8 cellular contexts compared by ENCODE assay signal in genomic region chr1:78607334-78607927, GRCh38. TPM values are rescaled to one million over a fixed set of nuclear protein-coding genes. Genes with fewer than 3 reads are reported as not detected.
DNase-seq lines count a peak whose midpoint lies in the region; FAIRE-seq and TF ChIP-seq lines count a peak whose summit lies in the region.

No MANE protein-coding gene starts in this region.

- no peak overlapping the region for H3K4me2 ChIP-seq in hepatocyte

- no peaks in the 10 kb centered on the region for H3K4me1 ChIP-seq in hepatocyte (ENCODE audit: insufficient read depth)

- H3K36me3 ChIP-seq in hepatocyte (replicated peaks; ENCODE audit: insufficient read depth, low read depth), result no peaks in the 10 kb centered on the region

- TF ChIP-seq POLR2A in H54 (IDR thresholded peaks at IDR 0.05; ENCODE audit: low read depth, low read length), result no peak

- no peaks in the 10 kb centered on the region for H4K20me1 ChIP-seq in hepatocyte (ENCODE audit: insufficient read depth, poor library complexity, severe bottlenecking)

- H3K27ac ChIP-seq in hepatocyte, result no peak overlapping the region

- no peaks in the 10 kb centered on the region for H3K79me2 ChIP-seq in hepatocyte

- peak; percentile 65 for FAIRE-seq in H54 (lab: Jason Lieb, UNC)

- WGBS in hepatocyte (ENCODE audit: low lambda C conversion rate, missing lambda C conversion rate), result 89% methylated on average over 5 of the region's 5 CpGs

- in situ Hi-C loops in ACHN (cut with HindIII; ENCODE audit: low pct_ligation_motif_present, low pct_unique_long_range_greater_than_20kb, low sequenced_read_pairs), result no loop called here
- in situ Hi-C loops in SK-MEL-5 (cut with HindIII; ENCODE audit: low pct_unique_long_range_greater_than_20kb, low sequenced_read_pairs), result loop anchor here (10.0 kb wide), 1 partner anchor 463 kb away; no protein-coding TSS in a partner anchor

- no peaks in the 10 kb centered on the region for H3K9me3 ChIP-seq in hepatocyte (ENCODE audit: low read depth)

- no peak overlapping the region for H2AFZ ChIP-seq in hepatocyte

- no peaks in the 10 kb centered on the region for H3K27me3 ChIP-seq in hepatocyte

- H3K4me3 ChIP-seq in hepatocyte, result no peak overlapping the region

- no peaks in the 10 kb centered on the region for H3K9me2 ChIP-seq in hepatocyte (replicated peaks; ENCODE audit: insufficient read depth)

- TF ChIP-seq CTCF in hepatocyte (IDR thresholded peaks at IDR 0.05; ENCODE audit: poor library complexity), result peak; percentile 76

- peak; percentile 34 for DNase-seq in ACHN
- no peak for DNase-seq in H54 (ENCODE audit: insufficient read length, low spot score)
- peak; percentile 34 for DNase-seq in SK-MEL-5 (ENCODE audit: low read depth, low spot score)
- peak; percentile 39 for DNase-seq in hepatocyte (ENCODE audit: low spot score)
- DNase-seq in middle frontal gyrus (ENCODE audit: extremely low spot score, low spot score), result no peak
- no peak for DNase-seq in OCI-M2 (lab: John Stamatoyannopoulos, UW; ENCODE audit: unreplicated experiment)
- no peak for DNase-seq in activated CD4-positive, alpha-beta T cell treated with anti-CD3 and anti-CD28 coated beads, Interleukin-2, amount 50 U/mL, for 4 hours
- DNase-seq in GOT3 (lab: John Stamatoyannopoulos, UW), result no peak

RNA-seq across cellular contexts. Expression of gene IFI44L, which starts 12.8 kb away (rescaled TPM):
- total RNA-seq in SK-MEL-5 (2014; rRNA removed; shearing (Covaris generic)), result not detected in 2 replicates
- not detected in 2 replicates for polyA plus RNA-seq in SK-MEL-5 (2015; cell fraction: cytosol; rRNA removed)
- 0.04 TPM in 1 of 2 replicates, not detected in the other for polyA plus RNA-seq in SK-MEL-5 (2015; cell fraction: nucleus; rRNA removed)
- total RNA-seq in hepatocyte, result 2.6 and 3.5 TPM in 2 replicates
- polyA plus RNA-seq in hepatocyte, result 0.02 and 0.19 TPM in 2 replicates

RNA-seq across cellular contexts. Expression of gene IFI44, which starts 42.2 kb away (rescaled TPM):
- total RNA-seq in SK-MEL-5 (2014; rRNA removed; shearing (Covaris generic)), result 0.53 and 0.66 TPM in 2 replicates
- 0.80 and 0.85 TPM in 2 replicates for polyA plus RNA-seq in SK-MEL-5 (2015; cell fraction: cytosol; rRNA removed)
- 0.52 TPM in 1 of 2 replicates, not detected in the other for polyA plus RNA-seq in SK-MEL-5 (2015; cell fraction: nucleus; rRNA removed)
- total RNA-seq in hepatocyte, result 5.2 and 7.7 TPM in 2 replicates
- 3.1 and 3.2 TPM in 2 replicates for polyA plus RNA-seq in hepatocyte

Comparison
In these comparisons a context has a peak if more than half of its experiments do, and no peak if none do; other contexts are left out.
1. DNase-seq: peak in ACHN (single experiment), SK-MEL-5 (single experiment) and hepatocyte (single experiment); none in H54 (single experiment), middle frontal gyrus (single experiment), OCI-M2 (single experiment), activated CD4-positive, alpha-beta T cell treated with anti-CD3 and anti-CD28 coated beads, Interleukin-2, amount 50 U/mL, for 4 hours (0 of 2) and GOT3 (single experiment).